In the genomic region with DNA sequence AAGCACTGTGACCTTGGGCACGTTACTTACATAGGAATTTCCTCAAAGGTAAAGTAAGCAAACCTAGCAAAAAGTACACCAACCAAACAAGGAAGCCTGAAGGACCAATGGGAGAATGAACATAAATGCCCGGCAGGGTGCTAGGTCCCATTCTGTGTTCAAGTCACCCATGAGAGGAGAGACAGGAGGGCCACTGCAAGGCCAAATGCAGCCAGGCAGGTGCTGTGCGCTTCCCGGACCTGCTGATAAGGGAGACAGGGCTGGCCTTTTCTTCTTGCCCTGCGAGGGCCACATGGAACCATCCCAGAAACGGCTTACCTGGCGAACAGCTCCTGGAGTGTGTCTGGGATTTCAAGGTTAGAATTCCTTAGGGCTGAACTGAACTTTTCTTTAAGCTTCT, we compare ENCODE assay signal across 23 cellular contexts.
DNase-seq lines count a peak whose midpoint lies in the region; ATAC-seq and TF ChIP-seq lines count a peak whose summit lies in the region.
"Had no signal": no experiment of that assay in that cellular context is flagged by ENCODE, and none has a peak within 500 bp of the region (broad histone marks: within the 10 kb centered on the region; RNA-seq: fewer than 3 reads in every experiment).

No MANE protein-coding gene starts in this region.

- no peak overlapping the region for H2BK5ac ChIP-seq in IMR-90 (ENCODE audit: low read depth, low read length, poor library complexity, severe bottlenecking)

- no peak overlapping the region for H4K91ac ChIP-seq in IMR-90 (ENCODE audit: insufficient read depth, low read depth, low read length)

- H3K27ac Mint-ChIP-seq in central memory CD8-positive, alpha-beta T cell (ENCODE audit: low read depth), result peak overlapping the region; percentile 65
- no peak overlapping the region for H3K27ac Mint-ChIP-seq in activated CD4-positive, alpha-beta T cell treated with anti-CD3 and anti-CD28 coated beads for 36 hours
- H3K27ac Mint-ChIP-seq: CD4-positive, alpha-beta T cell; HFFc6 had no signal

- POLR2A ChIA-PET in IMR-90 (lab: Charles Lee; ENCODE audit: unreplicated experiment), result no interaction called here
- POLR2A ChIA-PET in activated CD4-positive, alpha-beta T cell treated with anti-CD3 and anti-CD28 coated beads for 36 hours (lab: Charles Lee), result interaction anchor here (0.6 kb wide), 1 partner anchor 41 kb away, joined by 7 read pairs; no protein-coding TSS in a partner anchor

- no peaks in the 10 kb centered on the region for H3K79me2 ChIP-seq in osteoblast (ENCODE audit: insufficient read depth, low read length)

- CTCF ChIA-PET in IMR-90 (lab: Yijun Ruan, JAX), result no interaction called here
- CTCF ChIA-PET in activated CD4-positive, alpha-beta T cell treated with anti-CD3 and anti-CD28 coated beads for 36 hours (lab: Charles Lee), result interaction anchor here (0.6 kb wide), 1 partner anchor 43 kb away, joined by 3 read pairs; no protein-coding TSS in a partner anchor

- DNase-seq in IMR-90 (no peak), osteoblast (ENCODE audit: insufficient read length, low spot score, missing footprints) (peak; percentile 50), esophagus squamous epithelium (lab: John Stamatoyannopoulos, UW) (no peak)
- DNase-seq in central memory CD8-positive, alpha-beta T cell (ENCODE audit: low spot score in 2 of 2), result no peak
- DNase-seq in activated CD4-positive, alpha-beta T cell treated with anti-CD3 and anti-CD28 coated beads for 36 hours, result no peak
- DNase-seq: 8988T; ACHN; AML-193; BE2C; CD4-positive, alpha-beta T cell; CD8-positive, alpha-beta memory T cell; DMS 273 treated with DMSO at 0.1 percent for 48 hours; DMS79; EL; GDM1; GOT3; HFFc6 had no signal

- H3K4me3 ChIP-seq in IMR-90 (ENCODE audit: insufficient read depth, low read depth, low read length) (no peak overlapping the region), osteoblast (ENCODE audit: insufficient read depth, low read length) (no peak overlapping the region), esophagus squamous epithelium (no peak overlapping the region)
- H3K4me3 ChIP-seq: A549; BLaER1 treated with 17β-estradiol and CSF1 and Interleukin-3, amounts not matched to agents 10 nM and 100 nM; GM12878; HAP-1 had no signal

- no peak overlapping the region for H3K23ac ChIP-seq in IMR-90 (ENCODE audit: low read depth, low read length)

- H3K4me1 Mint-ChIP-seq in central memory CD8-positive, alpha-beta T cell, result no peaks in the 10 kb centered on the region
- H3K4me1 Mint-ChIP-seq in activated CD4-positive, alpha-beta T cell treated with anti-CD3 and anti-CD28 coated beads for 36 hours, result no peaks in the 10 kb centered on the region
- H3K4me1 Mint-ChIP-seq: CD14-positive monocyte; CD8-positive, alpha-beta memory T cell had no signal

- H4K20me1 ChIP-seq in IMR-90 (ENCODE audit: insufficient read depth, low read length), result no peaks in the 10 kb centered on the region
- H4K20me1 ChIP-seq in osteoblast (ENCODE audit: insufficient read depth, low read length), result no peaks in the 10 kb centered on the region

- H3K56ac ChIP-seq in IMR-90 (ENCODE audit: extremely low read depth, insufficient read depth, low read length), result no peak overlapping the region

- WGBS in IMR-90 (ENCODE audit: extremely low coverage in 2 of 2, insufficient read length in 1 of 2), 2 experiments, result 100% methylated on average over 1 of the region's 7 CpGs; no CpG with 5 or more reads in 1 of the 2 experiments
- WGBS in esophagus squamous epithelium, 2 donors, result 93 to 96% methylated on average over 7 of the region's 7 CpGs

- BruUV-seq in IMR-90 (replicated peaks; lab: Mats Ljungman, UMichigan), result no TSS peak

- H4K5ac ChIP-seq in IMR-90 (ENCODE audit: low read depth, low read length), result no peak overlapping the region

- H3K9me1 ChIP-seq in IMR-90 (ENCODE audit: insufficient read depth, low read length), result peaks cover 15% of the 10 kb centered on the region; the same call in 1 of the 2 replicates

- no peak overlapping the region for H2BK120ac ChIP-seq in IMR-90 (ENCODE audit: low read depth, low read length)

- H3K27me3 ChIP-seq in IMR-90 (ENCODE audit: control insufficient read depth, insufficient read depth, low read length) (no peaks in the 10 kb centered on the region), osteoblast (ENCODE audit: insufficient read depth, low read length) (no peaks in the 10 kb centered on the region), esophagus squamous epithelium (no peaks in the 10 kb centered on the region)
- H3K27me3 ChIP-seq: BE2C; BLaER1 treated with 17β-estradiol and CSF1 and Interleukin-3, amounts not matched to agents 10 nM and 100 nM had no signal

- H3K4me1 ChIP-seq in IMR-90 (ENCODE audit: control insufficient read depth, insufficient read depth, low read length) (peaks cover 7% of the 10 kb centered on the region), osteoblast (ENCODE audit: insufficient read depth, low read length) (peaks cover 13% of the 10 kb centered on the region), esophagus squamous epithelium (no peaks in the 10 kb centered on the region)
- H3K4me1 ChIP-seq: A549; BE2C; BLaER1 treated with 17β-estradiol and CSF1 and Interleukin-3, amounts not matched to agents 10 nM and 100 nM; HAP-1 had no signal

- no peak overlapping the region for H3K18ac ChIP-seq in IMR-90 (ENCODE audit: low read depth, low read length)

- in situ Hi-C loops in IMR-90 (cut with MboI; ENCODE audit: low sequenced_read_pairs), result no loop called here

- peaks cover 73% of the 10 kb centered on the region for H3K36me3 ChIP-seq in IMR-90 (ENCODE audit: control insufficient read depth, insufficient read depth, low read length)
- peaks cover 94% of the 10 kb centered on the region for H3K36me3 ChIP-seq in osteoblast (ENCODE audit: insufficient read depth, low read length)
- peaks cover 63 to 100% (median 80%) of the 10 kb centered on the region in 3 donors for H3K36me3 ChIP-seq in esophagus squamous epithelium

- no peak overlapping the region for H3K4ac ChIP-seq in IMR-90 (ENCODE audit: low read depth, low read length)

- no peak overlapping the region for H2AK5ac ChIP-seq in IMR-90 (ENCODE audit: low read depth, low read length)

- peak overlapping the region; percentile 8 for H2AK9ac ChIP-seq in IMR-90 (replicated peaks; ENCODE audit: low read depth, low read length, poor library complexity)

- peaks cover 4% of the 10 kb centered on the region in 2 experiments; a peak in 2 of 4 replicates for H3K79me1 ChIP-seq in IMR-90 (ENCODE audit: low read depth in 1 of 2, low read length in 2 of 2)

- TF ChIP-seq POLR2A in IMR-90 (IDR thresholded peaks at IDR 0.05; ENCODE audit: low read depth, low read length) (no peak), esophagus squamous epithelium (IDR thresholded peaks at IDR 0.05) (no peak)

- H3K4me3 Mint-ChIP-seq in central memory CD8-positive, alpha-beta T cell, result no peak overlapping the region
- no peak overlapping the region for H3K4me3 Mint-ChIP-seq in activated CD4-positive, alpha-beta T cell treated with anti-CD3 and anti-CD28 coated beads for 36 hours
- H3K4me3 Mint-ChIP-seq: CD14-positive monocyte; CD4-positive, alpha-beta T cell; CD8-positive, alpha-beta memory T cell; HFFc6 had no signal

- H3K36me3 Mint-ChIP-seq in central memory CD8-positive, alpha-beta T cell (ENCODE audit: insufficient read depth), result peaks cover 55% of the 10 kb centered on the region
- peaks cover 24% of the 10 kb centered on the region for H3K36me3 Mint-ChIP-seq in activated CD4-positive, alpha-beta T cell treated with anti-CD3 and anti-CD28 coated beads for 36 hours (ENCODE audit: low read depth)

- no peaks in the 10 kb centered on the region for H3K9me3 Mint-ChIP-seq in central memory CD8-positive, alpha-beta T cell
- no peaks in the 10 kb centered on the region for H3K9me3 Mint-ChIP-seq in activated CD4-positive, alpha-beta T cell treated with anti-CD3 and anti-CD28 coated beads for 36 hours (ENCODE audit: low read depth)
- H3K9me3 Mint-ChIP-seq: CD4-positive, alpha-beta T cell; CD8-positive, alpha-beta memory T cell; HFFc6 had no signal

- no peak overlapping the region for H2BK15ac ChIP-seq in IMR-90 (ENCODE audit: low read depth, low read length)

- no peak overlapping the region for H3K14ac ChIP-seq in IMR-90 (replicated peaks; ENCODE audit: low read depth, low read length)

- H3K9ac ChIP-seq in IMR-90 (ENCODE audit: low read depth, low read length), result no peak overlapping the region
- H3K9ac ChIP-seq: BLaER1 treated with 17β-estradiol and CSF1 and Interleukin-3, amounts not matched to agents 10 nM and 100 nM had no signal

- H2BK20ac ChIP-seq in IMR-90 (ENCODE audit: low read depth, low read length), result no peak overlapping the region

- TF ChIP-seq RAD21 in IMR-90 (IDR thresholded peaks at IDR 0.05; ENCODE audit: low read length), result no peak

- H2AFZ ChIP-seq in IMR-90 (replicated peaks; ENCODE audit: low read length, poor library complexity), result no peak overlapping the region
- H2AFZ ChIP-seq in osteoblast (ENCODE audit: low read length), result no peak overlapping the region

- ATAC-seq in IMR-90 (ENCODE audit: low read depth), result no peak
- no peak for ATAC-seq in central memory CD8-positive, alpha-beta T cell (replicated peaks; ENCODE audit: extremely low read depth, poor library complexity, severe bottlenecking)
- no peak for ATAC-seq in activated CD4-positive, alpha-beta T cell treated with anti-CD3 and anti-CD28 coated beads for 36 hours
- no peak for ATAC-seq in HG02852 (IDR thresholded peaks at IDR 0.05; ENCODE audit: unreplicated experiment)
- ATAC-seq: A549, GM12878 had no signal

- H4K8ac ChIP-seq in IMR-90 (ENCODE audit: low read depth in 2 of 2, low read length in 2 of 2), result no peak overlapping the region

- H3K27me3 Mint-ChIP-seq in central memory CD8-positive, alpha-beta T cell, result no peaks in the 10 kb centered on the region
- no peaks in the 10 kb centered on the region for H3K27me3 Mint-ChIP-seq in activated CD4-positive, alpha-beta T cell treated with anti-CD3 and anti-CD28 coated beads for 36 hours
- H3K27me3 Mint-ChIP-seq: CD4-positive, alpha-beta T cell had no signal

- TF ChIP-seq CTCF in IMR-90 (conservative IDR thresholded peaks at IDR 0.05; ENCODE audit: low read depth, low read length) (no peak), osteoblast (IDR thresholded peaks at IDR 0.05; ENCODE audit: extremely low read depth, low read depth, low read length) (no peak), esophagus squamous epithelium (IDR thresholded peaks at IDR 0.05) (no peak)

- intact Hi-C loops in IMR-90 (cut with micrococcal nuclease) (no loop called here), esophagus squamous epithelium (cut with DNase I) (no loop called here)
- intact Hi-C loops in activated CD4-positive, alpha-beta T cell treated with anti-CD3 and anti-CD28 coated beads for 36 hours (cut with DNase I, micrococcal nuclease), result no loop called here

- dilution Hi-C loops in IMR-90 (cut with HindIII; ENCODE audit: low sequenced_read_pairs, unreplicated experiment), result no loop called here

- no peak overlapping the region for H3K4me2 ChIP-seq in IMR-90 (ENCODE audit: low read depth, low read length)
- H3K4me2 ChIP-seq in osteoblast (ENCODE audit: insufficient read depth, low read length), result no peak overlapping the region
- H3K4me2 ChIP-seq: A549; BLaER1 treated with 17β-estradiol and CSF1 and Interleukin-3, amounts not matched to agents 10 nM and 100 nM had no signal

- H3K27ac ChIP-seq in IMR-90 (ENCODE audit: insufficient read depth, low read length) (no peak overlapping the region), osteoblast (ENCODE audit: low read depth, low read length) (no peak overlapping the region), esophagus squamous epithelium (no peak overlapping the region)
- H3K27ac ChIP-seq: A549; BLaER1 treated with 17β-estradiol and CSF1 and Interleukin-3, amounts not matched to agents 10 nM and 100 nM had no signal

- no peaks in the 10 kb centered on the region for H3K9me3 ChIP-seq in IMR-90 (ENCODE audit: control insufficient read depth, insufficient read depth, low read length)
- no peaks in the 10 kb centered on the region for H3K9me3 ChIP-seq in osteoblast (ENCODE audit: low read depth, low read length)
- H3K9me3 ChIP-seq in esophagus squamous epithelium, result no peaks in the 10 kb centered on the region
- H3K9me3 ChIP-seq: A549; BE2C; BLaER1 treated with 17β-estradiol and CSF1 and Interleukin-3, amounts not matched to agents 10 nM and 100 nM; HAP-1 had no signal
